In genomic region chr7:100348805-100349204, GRCh38 we compare ENCODE assay signal across 25 cellular contexts. TPM values are rescaled to one million over a fixed set of nuclear protein-coding genes. Genes with fewer than 3 reads are reported as not detected.
"Had no signal": no experiment of that assay in that cellular context is flagged by ENCODE, and none has a peak within 500 bp of the region (broad histone marks: within the 10 kb centered on the region; RNA-seq: fewer than 3 reads in every experiment).

No MANE protein-coding gene starts in this region.

- H3K9me3 Mint-ChIP-seq: activated CD4-positive, alpha-beta memory T cell treated with anti-CD3 and anti-CD28 coated beads, Interleukin-2, amount 10 ng/mL, durations not matched to agents 7 days and 5 days; activated naive CD4-positive, alpha-beta T cell treated with anti-CD3 and anti-CD28 coated beads, Interleukin-2, amount 10 ng/mL, durations not matched to agents 7 days and 5 days; brain; stimulated activated naive CD8-positive, alpha-beta T cell treated with anti-CD3 and anti-CD28 coated beads, Interleukin-15, amount 100 ng/mL, for 72 hours had no signal

- H3K27me3 Mint-ChIP-seq: activated CD4-positive, alpha-beta memory T cell treated with anti-CD3 and anti-CD28 coated beads, Interleukin-2, amount 10 ng/mL, durations not matched to agents 7 days and 5 days; activated naive CD4-positive, alpha-beta T cell treated with anti-CD3 and anti-CD28 coated beads, Interleukin-2, amount 10 ng/mL, durations not matched to agents 7 days and 5 days; brain; stimulated activated naive CD8-positive, alpha-beta T cell treated with anti-CD3 and anti-CD28 coated beads, Interleukin-15, amount 100 ng/mL, for 72 hours had no signal

- ATAC-seq: left lung; psoas muscle; right cardiac atrium; stimulated activated naive CD8-positive, alpha-beta T cell treated with anti-CD3 and anti-CD28 coated beads, Interleukin-15, amount 100 ng/mL, for 72 hours had no signal

- H3K27ac ChIP-seq: dorsolateral prefrontal cortex, left lung, ovary, psoas muscle, upper lobe of left lung had no signal

- H3K4me2 ChIP-seq: SK-N-SH had no signal

- H3K9me3 ChIP-seq: left lung, ovary, psoas muscle, SK-N-SH, upper lobe of left lung had no signal

- DNase-seq: activated CD4-positive, alpha-beta memory T cell treated with anti-CD3 and anti-CD28 coated beads, Interleukin-2, amount 10 ng/mL, durations not matched to agents 7 days and 5 days; activated CD4-positive, alpha-beta T cell treated with anti-CD3 and anti-CD28 coated beads for 48 hours; activated CD4-positive, CD25-positive, alpha-beta regulatory T cell; activated CD8-positive, alpha-beta memory T cell treated with anti-CD3 and anti-CD28 coated beads, Interleukin-2, amount 50 U/mL, for 48 hours; activated naive CD4-positive, alpha-beta T cell treated with anti-CD3 and anti-CD28 coated beads, Interleukin-2, amount 10 ng/mL, durations not matched to agents 7 days and 5 days; anterior cingulate cortex; caudate nucleus; dorsolateral prefrontal cortex; erythroblast; foreskin melanocyte; kidney; left lung; mammary epithelial cell; ovary; right cardiac atrium; SK-N-SH; small intestine; stimulated activated CD4-positive, alpha-beta T cell treated with anti-CD3 and anti-CD28 coated beads, Interleukin-4, amount 100 ng/mL, for 1 hour; stimulated activated naive CD8-positive, alpha-beta T cell treated with anti-CD3 and anti-CD28 coated beads, Interleukin-15, amount 100 ng/mL, for 72 hours; T-helper 9 cell; upper lobe of left lung had no signal

- H3K4me3 ChIP-seq: dorsolateral prefrontal cortex, left lung, ovary, psoas muscle, upper lobe of left lung had no signal

- H3K27ac Mint-ChIP-seq: activated CD4-positive, alpha-beta memory T cell treated with anti-CD3 and anti-CD28 coated beads, Interleukin-2, amount 10 ng/mL, durations not matched to agents 7 days and 5 days had no signal

- H3K9me2 ChIP-seq: SK-N-SH had no signal

- H3K4me3 Mint-ChIP-seq: activated CD4-positive, alpha-beta memory T cell treated with anti-CD3 and anti-CD28 coated beads, Interleukin-2, amount 10 ng/mL, durations not matched to agents 7 days and 5 days; activated naive CD4-positive, alpha-beta T cell treated with anti-CD3 and anti-CD28 coated beads, Interleukin-2, amount 10 ng/mL, durations not matched to agents 7 days and 5 days; brain; stimulated activated naive CD8-positive, alpha-beta T cell treated with anti-CD3 and anti-CD28 coated beads, Interleukin-15, amount 100 ng/mL, for 72 hours had no signal

- H3K36me3 ChIP-seq: ovary had no signal

RNA-seq across cellular contexts. Expression of gene SPDYE3, which starts 41.3 kb away (rescaled TPM):
- total RNA-seq: activated CD4-positive, alpha-beta memory T cell treated with anti-CD3 and anti-CD28 coated beads, Interleukin-2, amount 10 ng/mL, durations not matched to agents 7 days and 5 days; kidney; left lung; mammary epithelial cell; myocyte; ovary; psoas muscle; right cardiac atrium; temporal lobe; upper lobe of left lung had no signal
